8 cellular contexts compared by ENCODE assay signal in the genomic region with DNA sequence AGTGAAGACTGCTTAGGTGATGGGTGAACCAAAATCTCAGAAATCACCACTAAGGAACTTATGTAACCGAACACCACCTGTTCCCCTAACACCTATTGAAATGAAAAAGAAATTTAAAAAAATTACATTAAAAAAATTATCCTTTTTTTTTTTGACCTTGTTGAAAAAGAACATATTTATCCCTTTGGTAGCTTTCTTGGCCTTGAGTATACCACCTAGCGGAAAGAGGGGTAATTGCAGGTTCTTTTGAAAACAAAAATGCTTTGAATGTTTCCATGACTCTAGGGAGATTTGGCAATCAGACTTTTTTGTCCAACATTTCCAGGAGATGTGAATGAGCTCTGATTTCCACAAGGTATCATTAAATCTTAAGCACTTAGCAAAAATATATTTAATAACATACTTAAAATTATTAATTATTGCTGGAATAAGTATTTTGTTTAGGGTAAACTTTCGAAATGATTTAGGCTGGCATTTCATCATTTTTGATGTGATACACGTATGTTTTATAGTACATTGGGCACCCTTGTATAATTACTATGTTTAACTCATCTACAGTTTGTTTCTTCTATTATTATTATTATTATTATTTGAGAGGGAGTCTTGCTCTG. TPM values are rescaled to one million over a fixed set of nuclear protein-coding genes. Genes with fewer than 3 reads are reported as not detected.
A peak's percentile ranks its signal among the peaks of the same experiment; 100 is the strongest.
DNase-seq lines count a peak whose midpoint lies in the region; ATAC-seq and TF ChIP-seq lines count a peak whose summit lies in the region.

No MANE protein-coding gene starts in this region.

- H3K4me3 Mint-ChIP-seq in T-helper 2 cell treated with Interferon-gamma antibody and Interleukin-4, amounts not matched to agents 5 μg/mL and 100 μg/mL, for 36 hours = no peak overlapping the region

- WGBS in right lobe of liver (ENCODE audit: insufficient coverage, low coverage, low lambda C conversion rate, missing lambda C conversion rate) = 46% methylated on average over 4 of the region's 4 CpGs

- no peak overlapping the region for H3K27ac Mint-ChIP-seq in T-helper 2 cell treated with Interferon-gamma antibody and Interleukin-4, amounts not matched to agents 5 μg/mL and 100 μg/mL, for 36 hours

- H3K9ac ChIP-seq in ES-I3 (ENCODE audit: low read depth, low read length) = peak overlapping the region; percentile 2; the same call in 1 of the 2 replicates

- H3K27me3 ChIP-seq in right lobe of liver = no peaks in the 10 kb centered on the region

- no peaks in the 10 kb centered on the region for H3K27me3 Mint-ChIP-seq in T-helper 2 cell treated with Interferon-gamma antibody and Interleukin-4, amounts not matched to agents 5 μg/mL and 100 μg/mL, for 36 hours (ENCODE audit: low read depth)

- ATAC-seq in right lobe of liver = peak; percentile 66 to 90 (median 77)

- no peaks in the 10 kb centered on the region for H3K9me3 Mint-ChIP-seq in T-helper 2 cell treated with Interferon-gamma antibody and Interleukin-4, amounts not matched to agents 5 μg/mL and 100 μg/mL, for 36 hours

- intact Hi-C loops in right lobe of liver (cut with DNase I) = no loop called here

- no peak for TF ChIP-seq POLR2A in right lobe of liver (IDR thresholded peaks at IDR 0.05)

- peaks cover 7% of the 10 kb centered on the region for H3K4me1 ChIP-seq in ES-I3 (ENCODE audit: insufficient read depth, low read length)
- no peaks in the 10 kb centered on the region for H3K4me1 ChIP-seq in right lobe of liver

- no peaks in the 10 kb centered on the region for H3K36me3 Mint-ChIP-seq in T-helper 2 cell treated with Interferon-gamma antibody and Interleukin-4, amounts not matched to agents 5 μg/mL and 100 μg/mL, for 36 hours (ENCODE audit: low read depth)

- H3K4me1 Mint-ChIP-seq in T-helper 2 cell treated with Interferon-gamma antibody and Interleukin-4, amounts not matched to agents 5 μg/mL and 100 μg/mL, for 36 hours (ENCODE audit: low read depth) = peaks cover 3% of the 10 kb centered on the region

- H3K9me3 ChIP-seq in ES-I3 (ENCODE audit: control insufficient read depth, insufficient read depth, low read length) = no peaks in the 10 kb centered on the region
- H3K9me3 ChIP-seq in right lobe of liver = no peaks in the 10 kb centered on the region

- H3K36me3 ChIP-seq in ES-I3 (ENCODE audit: insufficient read depth, low read length) = no peaks in the 10 kb centered on the region
- no peaks in the 10 kb centered on the region for H3K36me3 ChIP-seq in right lobe of liver

- no peak overlapping the region for H3K4me3 ChIP-seq in right lobe of liver

- DNase-seq in LoVo (ENCODE audit: low spot score) (peak; percentile 50), astrocyte of the hippocampus (ENCODE audit: low read depth, low spot score) (peak; percentile 64), right lobe of liver (no peak), mesenteric fat pad (ENCODE audit: low spot score) (no peak)
- DNase-seq in T-helper 2 cell treated with Interferon-gamma antibody and Interleukin-4, amounts not matched to agents 5 μg/mL and 100 μg/mL, for 36 hours (ENCODE audit: low spot score) = no peak
- no peak for DNase-seq in activated CD4-positive, CD25-positive, alpha-beta regulatory T cell (lab: John Stamatoyannopoulos, UW)
- DNase-seq in stimulated activated CD4-positive, alpha-beta T cell treated with anti-CD3 and anti-CD28 coated beads, Interleukin-4, amount 100 ng/mL, for 1 hour = no peak

- H3K27ac ChIP-seq in right lobe of liver = no peak overlapping the region

- peak; percentile 76 to 80 (median 78) for TF ChIP-seq CTCF in right lobe of liver (IDR thresholded peaks at IDR 0.05)

RNA-seq across cellular contexts. Expression of gene ELMO1, which starts 47.0 kb away (rescaled TPM):
- total RNA-seq in right lobe of liver (10 to 100 TPM; 18.4 to 55.4 (median 25.1) TPM), mesenteric fat pad (48.9 TPM)

Comparison
In these comparisons a context has a peak if more than half of its experiments do, and no peak if none do; other contexts are left out.
1. DNase-seq: peak in LoVo (single experiment) and astrocyte of the hippocampus (single experiment); none in right lobe of liver (0 of 3), T-helper 2 cell treated with Interferon-gamma antibody and Interleukin-4, amounts not matched to agents 5 μg/mL and 100 μg/mL, for 36 hours (single experiment), activated CD4-positive, CD25-positive, alpha-beta regulatory T cell (0 of 4), mesenteric fat pad (single experiment) and stimulated activated CD4-positive, alpha-beta T cell treated with anti-CD3 and anti-CD28 coated beads, Interleukin-4, amount 100 ng/mL, for 1 hour (single experiment).